8 cellular contexts compared by ENCODE assay signal in genomic region chr10:97332586-97333350, GRCh38. TPM values are rescaled to one million over a fixed set of nuclear protein-coding genes. Genes with fewer than 3 reads are reported as not detected.
DNase-seq lines count a peak whose midpoint lies in the region; ATAC-seq and TF ChIP-seq lines count a peak whose summit lies in the region.

No MANE protein-coding gene starts in this region.

- H3K4me3 ChIP-seq in body of pancreas = peak overlapping the region; percentile 55 to 58
- H3K4me3 ChIP-seq in iPS-11a (ENCODE audit: low read depth, low read length) = peak overlapping the region; percentile 77
- peak overlapping the region; percentile 89 for H3K4me3 ChIP-seq in rectal smooth muscle tissue (ENCODE audit: low read length)

- WGBS in body of pancreas, 2 donors = 2 to 8% methylated on average over 18 of the region's 18 CpGs

- H3K4me1 ChIP-seq in body of pancreas (peaks cover 78% of the 10 kb centered on the region), rectal smooth muscle tissue (ENCODE audit: control insufficient read depth, insufficient read depth, low read length) (peaks cover 6% of the 10 kb centered on the region)

- peak overlapping the region; percentile 28 for H3K9ac ChIP-seq in rectal smooth muscle tissue (ENCODE audit: low read length)

- DNase-seq in NCI-H748 (lab: John Stamatoyannopoulos, UW; ENCODE audit: unreplicated experiment) (peak; percentile 27), NCI-H748 treated with DMSO at 0.1 percent for 48 hours (lab: John Stamatoyannopoulos, UW) (no peak), NCI-H2227 (lab: John Stamatoyannopoulos, UW; ENCODE audit: unreplicated experiment) (peak; percentile 33), body of pancreas (peak; percentile 60 to 76 (median 70)), GM19238 (ENCODE audit: insufficient read length, low spot score) (no peak)

- H3K27ac ChIP-seq in body of pancreas (peak overlapping the region; percentile 82 to 99 (median 96)), rectal smooth muscle tissue (ENCODE audit: low read depth, low read length) (peak overlapping the region; percentile 95)

- intact Hi-C loops in body of pancreas (cut with DNase I) = no loop called here

- no peaks in the 10 kb centered on the region for H3K27me3 ChIP-seq in body of pancreas
- no peaks in the 10 kb centered on the region for H3K27me3 ChIP-seq in rectal smooth muscle tissue (ENCODE audit: control insufficient read depth, insufficient read depth, low read length)

- TF ChIP-seq CTCF in body of pancreas (IDR thresholded peaks at IDR 0.05) = peak in 4 of 7 experiments; percentile 37 to 50 (median 42)

- H3K9me3 ChIP-seq in body of pancreas = no peaks in the 10 kb centered on the region

- peak; percentile 6 for ATAC-seq in body of pancreas
- ATAC-seq in GM19463 (IDR thresholded peaks at IDR 0.05; ENCODE audit: unreplicated experiment) = no peak

- peak in 2 of 3 donors; percentile 27 to 49 for TF ChIP-seq POLR2A in body of pancreas (IDR thresholded peaks at IDR 0.05)

- no peaks in the 10 kb centered on the region for H3K36me3 ChIP-seq in body of pancreas (replicated peaks in 1 of 2; ENCODE audit: insufficient read depth in 1 of 2, low read depth in 2 of 2)
- peaks cover 10% of the 10 kb centered on the region for H3K36me3 ChIP-seq in rectal smooth muscle tissue (ENCODE audit: control insufficient read depth, insufficient read depth, low read length)

RNA-seq across cellular contexts. Expression of gene FRAT2, which starts 1.8 kb away (rescaled TPM):
- total RNA-seq in body of pancreas = 10 to 100 TPM; 19.5 to 20.8 TPM

RNA-seq across cellular contexts. Expression of gene FRAT1, which starts 13.7 kb away (rescaled TPM):
- 1 to 10 TPM; 3.0 to 6.5 TPM for total RNA-seq in body of pancreas

RNA-seq across cellular contexts. Expression of gene ARHGAP19, which starts 40.3 kb away (rescaled TPM):
- total RNA-seq in body of pancreas = 1 to 10 TPM; 2.6 to 7.3 TPM

Comparison
In these comparisons a context has a peak if more than half of its experiments do, and no peak if none do; other contexts are left out.
1. DNase-seq: peak in NCI-H748 (single experiment), NCI-H2227 (single experiment) and body of pancreas (4 of 4); none in NCI-H748 treated with DMSO at 0.1 percent for 48 hours (single experiment) and GM19238 (single experiment).
2. Peak in every context shown above with its lines, with median percentiles within 50 percentile points of each other: H3K4me3 ChIP-seq.